ENCODE assay signal across 12 cellular contexts in genomic region chr16:53081032-53081424, GRCh38. TPM values are rescaled to one million over a fixed set of nuclear protein-coding genes. Genes with fewer than 3 reads are reported as not detected.
A peak's percentile ranks its signal among the peaks of the same experiment; 100 is the strongest.
DNase-seq lines count a peak whose midpoint lies in the region; ATAC-seq and TF ChIP-seq lines count a peak whose summit lies in the region.
"Had no signal": no experiment of that assay in that cellular context is flagged by ENCODE, and none has a peak within 500 bp of the region (broad histone marks: within the 10 kb centered on the region; RNA-seq: fewer than 3 reads in every experiment).

No MANE protein-coding gene starts in this region.

- peak overlapping the region; percentile 70 for H3K27ac ChIP-seq in SJCRH30
- H3K27ac ChIP-seq in tibial artery = peak overlapping the region; percentile 58 to 74
- no peak overlapping the region for H3K27ac ChIP-seq in substantia nigra (ENCODE audit: low read depth, low read length, poor library complexity, severe bottlenecking)

- H3K4me1 ChIP-seq in SJCRH30 (peaks cover 16% of the 10 kb centered on the region), tibial artery (peaks cover 8 to 59% (median 26%) of the 10 kb centered on the region in 4 donors)

- H3K36me3 Mint-ChIP-seq in nephron (ENCODE audit: low read depth) (peaks cover 8% of the 10 kb centered on the region), T-cell (peaks cover 4% of the 10 kb centered on the region)
- H3K36me3 Mint-ChIP-seq in activated CD4-positive, alpha-beta T cell treated with anti-CD3 and anti-CD28 coated beads, Interleukin-2, amount 10 ng/mL, durations not matched to agents 7 days and 5 days (ENCODE audit: low read depth) = peaks cover 1% of the 10 kb centered on the region

- H3K4me3 Mint-ChIP-seq in nephron = peak overlapping the region in 2 of 3 experiments; percentile 62 to 66
- no peak overlapping the region for H3K4me3 Mint-ChIP-seq in T-cell
- H3K4me3 Mint-ChIP-seq in activated CD4-positive, alpha-beta T cell treated with anti-CD3 and anti-CD28 coated beads, Interleukin-2, amount 10 ng/mL, durations not matched to agents 7 days and 5 days = no peak overlapping the region
- H3K4me3 Mint-ChIP-seq: stimulated activated naive CD8-positive, alpha-beta T cell treated with anti-CD3 and anti-CD28 coated beads, Interleukin-15, amount 100 ng/mL, for 72 hours had no signal

- no peak for TF ChIP-seq CTCF in nephron (IDR thresholded peaks at IDR 0.05; ENCODE audit: unreplicated experiment in 3 of 3)
- no peak for TF ChIP-seq CTCF in tibial artery (IDR thresholded peaks at IDR 0.05)

- H3K27me3 Mint-ChIP-seq in nephron (ENCODE audit: low read depth) = no peaks in the 10 kb centered on the region
- H3K27me3 Mint-ChIP-seq in T-cell = peaks cover 0 to 4% of the 10 kb centered on the region in 2 donors
- H3K27me3 Mint-ChIP-seq in activated CD4-positive, alpha-beta T cell treated with anti-CD3 and anti-CD28 coated beads, Interleukin-2, amount 10 ng/mL, durations not matched to agents 7 days and 5 days = no peaks in the 10 kb centered on the region
- H3K27me3 Mint-ChIP-seq: stimulated activated naive CD8-positive, alpha-beta T cell treated with anti-CD3 and anti-CD28 coated beads, Interleukin-15, amount 100 ng/mL, for 72 hours had no signal

- H3K27me3 ChIP-seq in SJCRH30 = no peaks in the 10 kb centered on the region
- H3K27me3 ChIP-seq in tibial artery = no peaks in the 10 kb centered on the region

- CTCF ChIA-PET in T-cell (lab: Charles Lee) = no interaction called here
- CTCF ChIA-PET in activated CD4-positive, alpha-beta T cell treated with anti-CD3 and anti-CD28 coated beads, Interleukin-2, amount 10 ng/mL, durations not matched to agents 7 days and 5 days (lab: Charles Lee) = interaction anchor here (1.2 kb wide), 1 partner anchor 26 kb away, joined by 3 read pairs; the partner anchor contains the start of gene CHD9

- POLR2A ChIA-PET in T-cell (lab: Charles Lee) = no interaction called here
- POLR2A ChIA-PET in activated CD4-positive, alpha-beta T cell treated with anti-CD3 and anti-CD28 coated beads, Interleukin-2, amount 10 ng/mL, durations not matched to agents 7 days and 5 days (lab: Charles Lee) = no interaction called here

- H3K4me1 Mint-ChIP-seq in nephron (peaks cover 80% of the 10 kb centered on the region), T-cell (no peaks in the 10 kb centered on the region)
- H3K4me1 Mint-ChIP-seq in activated CD4-positive, alpha-beta T cell treated with anti-CD3 and anti-CD28 coated beads, Interleukin-2, amount 10 ng/mL, durations not matched to agents 7 days and 5 days = no peaks in the 10 kb centered on the region

- H3K27ac Mint-ChIP-seq in nephron (peak overlapping the region; percentile 91 to 100 (median 97)), T-cell (no peak overlapping the region)
- H3K27ac Mint-ChIP-seq in activated CD4-positive, alpha-beta T cell treated with anti-CD3 and anti-CD28 coated beads, Interleukin-2, amount 10 ng/mL, durations not matched to agents 7 days and 5 days = no peak overlapping the region
- H3K27ac Mint-ChIP-seq: stimulated activated naive CD8-positive, alpha-beta T cell treated with anti-CD3 and anti-CD28 coated beads, Interleukin-15, amount 100 ng/mL, for 72 hours had no signal

- intact Hi-C loops in tibial artery (cut with DNase I; ENCODE audit: low total_unique reads) = no loop called here

- DNase-seq in SJCRH30 = no peak
- no peak for DNase-seq in tibial artery
- DNase-seq in NCI-H345 (lab: John Stamatoyannopoulos, UW) = no peak
- DNase-seq in T-cell = no peak
- no peak for DNase-seq in activated CD4-positive, alpha-beta T cell treated with anti-CD3 and anti-CD28 coated beads, Interleukin-2, amount 10 ng/mL, durations not matched to agents 7 days and 5 days
- DNase-seq in substantia nigra (lab: John Stamatoyannopoulos, UW) = no peak
- DNase-seq: activated gamma-delta T cell treated with Interleukin-2 at 50 U/mL for 16 hours; NCI-H526 treated with DMSO at 0.1 percent for 48 hours; stimulated activated CD4-positive, alpha-beta T cell treated with anti-CD3 and anti-CD28 coated beads, Interleukin-1b, Interleukin-23, amount 100 ng/mL, for 48 hours; stimulated activated naive CD8-positive, alpha-beta T cell treated with anti-CD3 and anti-CD28 coated beads, Interleukin-15, amount 100 ng/mL, for 72 hours had no signal

- H3K4me3 ChIP-seq in SJCRH30 = peak overlapping the region; percentile 20
- peak overlapping the region in 1 of 2 donors; percentile 6 for H3K4me3 ChIP-seq in tibial artery

- ATAC-seq in esophagus mucosa (peak; percentile 13), T-cell (replicated peaks in 1 of 4) (no peak)
- ATAC-seq: stimulated activated naive CD8-positive, alpha-beta T cell treated with anti-CD3 and anti-CD28 coated beads, Interleukin-15, amount 100 ng/mL, for 72 hours had no signal

- H3K9me3 Mint-ChIP-seq in nephron (no peaks in the 10 kb centered on the region), T-cell (no peaks in the 10 kb centered on the region)
- no peaks in the 10 kb centered on the region for H3K9me3 Mint-ChIP-seq in activated CD4-positive, alpha-beta T cell treated with anti-CD3 and anti-CD28 coated beads, Interleukin-2, amount 10 ng/mL, durations not matched to agents 7 days and 5 days
- H3K9me3 Mint-ChIP-seq: stimulated activated naive CD8-positive, alpha-beta T cell treated with anti-CD3 and anti-CD28 coated beads, Interleukin-15, amount 100 ng/mL, for 72 hours had no signal

- H3K36me3 ChIP-seq in SJCRH30 (peaks cover 2% of the 10 kb centered on the region; the same call in 1 of the 2 replicates), tibial artery (no peaks in the 10 kb centered on the region)

- no peaks in the 10 kb centered on the region; the same call in 1 of the 2 replicates for H3K9me3 ChIP-seq in SJCRH30 (replicated peaks)
- H3K9me3 ChIP-seq in tibial artery = no peaks in the 10 kb centered on the region

RNA-seq across cellular contexts. Expression of gene CHD9, which starts 26.2 kb away (rescaled TPM):
- total RNA-seq in SJCRH30 (2014; rRNA removed; shearing (Covaris generic)) = 44.7 and 62.3 TPM in 2 replicates
- total RNA-seq in esophagus mucosa = 39.3 TPM
- 10 to 100 TPM; 33.0 to 39.3 (median 33.8) TPM for total RNA-seq in T-cell
- 10 to 100 TPM; 20.5 to 23.9 TPM for total RNA-seq in activated CD4-positive, alpha-beta T cell treated with anti-CD3 and anti-CD28 coated beads, Interleukin-2, amount 10 ng/mL, durations not matched to agents 7 days and 5 days

RNA-seq across cellular contexts. Expression of gene CHD9NB, which starts 28.3 kb away (rescaled TPM):
- not detected in 2 replicates for total RNA-seq in SJCRH30 (2014; rRNA removed; shearing (Covaris generic))
- total RNA-seq in esophagus mucosa (2.2 TPM), T-cell (not detected)
- under 1 TPM; 0.15 to 0.27 TPM for total RNA-seq in activated CD4-positive, alpha-beta T cell treated with anti-CD3 and anti-CD28 coated beads, Interleukin-2, amount 10 ng/mL, durations not matched to agents 7 days and 5 days

Comparison
In these comparisons a context has a peak if more than half of its experiments do, and no peak if none do; other contexts are left out.
1. H3K27ac Mint-ChIP-seq: peak in nephron (3 of 3); none in T-cell (0 of 2) and activated CD4-positive, alpha-beta T cell treated with anti-CD3 and anti-CD28 coated beads, Interleukin-2, amount 10 ng/mL, durations not matched to agents 7 days and 5 days (single experiment).
2. H3K4me3 Mint-ChIP-seq: peak in nephron (2 of 3); none in T-cell (0 of 3) and activated CD4-positive, alpha-beta T cell treated with anti-CD3 and anti-CD28 coated beads, Interleukin-2, amount 10 ng/mL, durations not matched to agents 7 days and 5 days (single experiment).